12 cellular contexts compared by ENCODE assay signal in genomic region chr1:202270871-202271326, GRCh38.
DNase-seq lines count a peak whose midpoint lies in the region; TF ChIP-seq lines count a peak whose summit lies in the region.
"Had no signal": no experiment of that assay in that cellular context is flagged by ENCODE, and none has a peak within 500 bp of the region (broad histone marks: within the 10 kb centered on the region; RNA-seq: fewer than 3 reads in every experiment).

No MANE protein-coding gene starts in this region.

- H2BK5ac ChIP-seq in mesenchymal stem cell (ENCODE audit: low read depth, low read length, poor library complexity, severe bottlenecking) = no peak overlapping the region

- no peak overlapping the region for H3K14ac ChIP-seq in mesenchymal stem cell (ENCODE audit: low read length in 2 of 2)

- no peak overlapping the region for H4K8ac ChIP-seq in mesenchymal stem cell (ENCODE audit: low read length)

- no peak overlapping the region for H3K27ac ChIP-seq in spleen
- H3K27ac ChIP-seq in mesenchymal stem cell (ENCODE audit: low read length, poor library complexity, severe bottlenecking) = no peak overlapping the region
- H3K27ac ChIP-seq: left lung, transverse colon had no signal

- H3K4me1 ChIP-seq in spleen (no peaks in the 10 kb centered on the region), mesenchymal stem cell (ENCODE audit: control insufficient read depth, insufficient read depth, low read depth, low read length) (no peaks in the 10 kb centered on the region)
- H3K4me1 ChIP-seq: left lung, transverse colon had no signal

- no peak overlapping the region for H3K4me2 ChIP-seq in mesenchymal stem cell (ENCODE audit: low read length, poor library complexity, severe bottlenecking)

- H3K23ac ChIP-seq in mesenchymal stem cell (ENCODE audit: low read length in 2 of 2) = no peak overlapping the region

- H3K27me3 ChIP-seq in spleen (replicated peaks in 1 of 7) (peaks cover 0 to 5% (median 0%) of the 10 kb centered on the region in 7 donors), mesenchymal stem cell (ENCODE audit: control insufficient read depth in 1 of 2, insufficient read depth in 1 of 2, low read length in 2 of 2) (peaks cover 30 to 99% of the 10 kb centered on the region in 2 experiments)
- H3K27me3 ChIP-seq: transverse colon had no signal

- no peak overlapping the region for H3K18ac ChIP-seq in mesenchymal stem cell (ENCODE audit: low read depth in 1 of 2, low read length in 2 of 2)

- no peak overlapping the region for H3K4ac ChIP-seq in mesenchymal stem cell (ENCODE audit: low read depth in 1 of 2, low read length in 2 of 2)

- no peak for TF ChIP-seq POLR2A in spleen (IDR thresholded peaks at IDR 0.05)

- no peak overlapping the region for H4K91ac ChIP-seq in mesenchymal stem cell (ENCODE audit: low read length)

- intact Hi-C loops in spleen (cut with DNase I; ENCODE audit: low total_unique reads) (no loop called here), CD14-positive monocyte (cut with micrococcal nuclease) (no loop called here)

- H2BK15ac ChIP-seq in mesenchymal stem cell (ENCODE audit: low read depth, poor library complexity, severe bottlenecking) = no peak overlapping the region

- WGBS in spleen, 5 donors = 63 to 83% (median 73%) methylated on average over 5 to 8 of the region's 8 CpGs
- WGBS in mesenchymal stem cell = 69% methylated on average over 5 of the region's 8 CpGs

- no peaks in the 10 kb centered on the region for H3K79me1 ChIP-seq in mesenchymal stem cell (replicated peaks; ENCODE audit: low read length, poor library complexity, severe bottlenecking)

- no peak overlapping the region for H3K27ac Mint-ChIP-seq in CD14-positive monocyte
- H3K27ac Mint-ChIP-seq: T-helper 17 cell had no signal

- no peak overlapping the region for H2AFZ ChIP-seq in mesenchymal stem cell (ENCODE audit: low read depth, low read length)

- peaks cover 9 to 16% (median 12%) of the 10 kb centered on the region in 3 donors for H3K27me3 Mint-ChIP-seq in CD14-positive monocyte (ENCODE audit: low read depth in 3 of 3)

- no peak overlapping the region for H2BK12ac ChIP-seq in mesenchymal stem cell (ENCODE audit: low read length in 2 of 2)

- no peak overlapping the region for H3K4me3 Mint-ChIP-seq in CD14-positive monocyte
- H3K4me3 Mint-ChIP-seq: T-helper 17 cell had no signal

- no peaks in the 10 kb centered on the region for H3K9me3 Mint-ChIP-seq in CD14-positive monocyte

- TF ChIP-seq CTCF in spleen (IDR thresholded peaks at IDR 0.05 in 8 of 11, conservative IDR thresholded peaks at IDR 0.05 in 3 of 11) (no peak), CD14-positive monocyte (IDR thresholded peaks at IDR 0.05) (no peak)

- H3K4me3 ChIP-seq in spleen = no peak overlapping the region
- H3K4me3 ChIP-seq in mesenchymal stem cell (ENCODE audit: insufficient read depth in 1 of 2, low read depth in 1 of 2, low read length in 2 of 2) = no peak overlapping the region
- H3K4me3 ChIP-seq: left lung, transverse colon had no signal

- no peak overlapping the region for H2BK120ac ChIP-seq in mesenchymal stem cell (ENCODE audit: low read depth, low read length)

- H3K9ac ChIP-seq in mesenchymal stem cell (ENCODE audit: low read length) = no peak overlapping the region

- H3K36me3 ChIP-seq in spleen (no peaks in the 10 kb centered on the region), mesenchymal stem cell (ENCODE audit: control insufficient read depth in 1 of 2, insufficient read depth in 2 of 2, low read depth in 1 of 2, low read length in 2 of 2) (no peaks in the 10 kb centered on the region)
- H3K36me3 ChIP-seq: left lung, transverse colon had no signal

- DNase-seq in NCI-H1092 (lab: John Stamatoyannopoulos, UW) (peak; percentile 45), NCI-H2081 (lab: John Stamatoyannopoulos, UW) (peak; percentile 89 to 96), NCI-H748 treated with DMSO at 0.1 percent for 48 hours (lab: John Stamatoyannopoulos, UW) (peak; percentile 79), spleen (peak; percentile 46), CD14-positive monocyte (ENCODE audit: low spot score) (no peak), mesenchymal stem cell (no peak)
- no peak for DNase-seq in activated effector memory CD4-positive, alpha-beta T cell treated with anti-CD3 and anti-CD28 coated beads, Interleukin-2, amount 50 U/mL, for 16 hours
- DNase-seq: activated naive CD4-positive, alpha-beta T cell; left lung; SHP77 treated with DMSO at 0.1 percent for 48 hours; T-helper 17 cell; transverse colon had no signal

- no peak overlapping the region for H2AK5ac ChIP-seq in mesenchymal stem cell (ENCODE audit: low read length, severe bottlenecking)

- H3K9me3 ChIP-seq in spleen (no peaks in the 10 kb centered on the region), mesenchymal stem cell (ENCODE audit: control insufficient read depth, low read length) (no peaks in the 10 kb centered on the region)
- H3K9me3 ChIP-seq: left lung, transverse colon had no signal

- H3K36me3 Mint-ChIP-seq in CD14-positive monocyte = no peaks in the 10 kb centered on the region

- H3K4me1 Mint-ChIP-seq in CD14-positive monocyte = no peaks in the 10 kb centered on the region

Comparison
In these comparisons a context has a peak if more than half of its experiments do, and no peak if none do; other contexts are left out.
1. DNase-seq: peak in NCI-H1092 (single experiment), NCI-H2081 (2 of 2), NCI-H748 treated with DMSO at 0.1 percent for 48 hours (single experiment) and spleen (single experiment); none in CD14-positive monocyte (single experiment), activated effector memory CD4-positive, alpha-beta T cell treated with anti-CD3 and anti-CD28 coated beads, Interleukin-2, amount 50 U/mL, for 16 hours (single experiment) and mesenchymal stem cell (single experiment).